In genomic region chr17:77322284-77322533, GRCh38 we compare ENCODE assay signal across 9 cellular contexts.
DNase-seq lines count a peak whose midpoint lies in the region; ATAC-seq and TF ChIP-seq lines count a peak whose summit lies in the region.
"Had no signal": no experiment of that assay in that cellular context is flagged by ENCODE, and none has a peak within 500 bp of the region (broad histone marks: within the 10 kb centered on the region; RNA-seq: fewer than 3 reads in every experiment).

No MANE protein-coding gene starts in this region.

- H3K4me1 ChIP-seq in mesodermal cell (ENCODE audit: control insufficient read depth, insufficient read depth, low read length, poor library complexity, severe bottlenecking) (peaks cover 50% of the 10 kb centered on the region), transverse colon (peaks cover 39 to 87% (median 74%) of the 10 kb centered on the region in 4 donors)

- H3K4me3 ChIP-seq in mesodermal cell (ENCODE audit: extremely low read depth, insufficient read depth, low read length, poor library complexity, severe bottlenecking) (no peak overlapping the region), transverse colon (no peak overlapping the region)

- H3K27me3 ChIP-seq in transverse colon = no peaks in the 10 kb centered on the region

- H3K36me3 ChIP-seq in mesodermal cell (ENCODE audit: control insufficient read depth, insufficient read depth, low read length) (no peaks in the 10 kb centered on the region), transverse colon (no peaks in the 10 kb centered on the region)

- no peaks in the 10 kb centered on the region for H3K36me3 Mint-ChIP-seq in activated naive CD8-positive, alpha-beta T cell treated with anti-CD3 and anti-CD28 coated beads, Interleukin-2, amount 50 U/mL, for 24 hours (ENCODE audit: low read depth)
- H3K36me3 Mint-ChIP-seq in activated naive CD8-positive, alpha-beta T cell treated with anti-CD3 and anti-CD28 coated beads for 36 hours = peaks cover 3% of the 10 kb centered on the region
- H3K36me3 Mint-ChIP-seq in brain = no peaks in the 10 kb centered on the region

- in situ Hi-C loops in transverse colon (cut with MboI; ENCODE audit: low pct_ligation_motif_present in 1 of 4, low pct_unique_long_range_greater_than_20kb in 1 of 4, low sequenced_read_pairs in 3 of 4) = no loop called here

- DNase-seq in activated naive CD8-positive, alpha-beta T cell treated with anti-CD3 and anti-CD28 coated beads, Interleukin-2, amount 50 U/mL, for 24 hours = no peak
- DNase-seq in activated naive CD8-positive, alpha-beta T cell treated with anti-CD3 and anti-CD28 coated beads for 36 hours = no peak
- no peak for DNase-seq in transverse colon
- DNase-seq in OCI-M2 (lab: John Stamatoyannopoulos, UW; ENCODE audit: unreplicated experiment) = no peak
- no peak for DNase-seq in NCI-H69 (lab: John Stamatoyannopoulos, UW)
- no peak for DNase-seq in hepatic stellate cell (ENCODE audit: low spot score)

- no peak for TF ChIP-seq EP300 in transverse colon (IDR thresholded peaks at IDR 0.05; ENCODE audit: low read depth)

- H3K9me3 ChIP-seq in mesodermal cell (ENCODE audit: control insufficient read depth, low read length) (no peaks in the 10 kb centered on the region), transverse colon (no peaks in the 10 kb centered on the region)

- TF ChIP-seq CTCF in brain (conservative IDR thresholded peaks at IDR 0.05) (no peak), transverse colon (IDR thresholded peaks at IDR 0.05) (no peak)

- intact Hi-C loops in transverse colon (cut with DNase I; ENCODE audit: low total_unique reads) = loop anchor here (5.0 kb wide), 1 partner anchor 155 kb away; no protein-coding TSS in a partner anchor

- peak overlapping the region; percentile 58 for H3K4me3 Mint-ChIP-seq in activated naive CD8-positive, alpha-beta T cell treated with anti-CD3 and anti-CD28 coated beads, Interleukin-2, amount 50 U/mL, for 24 hours
- H3K4me3 Mint-ChIP-seq in activated naive CD8-positive, alpha-beta T cell treated with anti-CD3 and anti-CD28 coated beads for 36 hours = no peak overlapping the region
- peak overlapping the region in 1 of 5 experiments; percentile 40 for H3K4me3 Mint-ChIP-seq in brain

- H3K9me3 Mint-ChIP-seq in activated naive CD8-positive, alpha-beta T cell treated with anti-CD3 and anti-CD28 coated beads, Interleukin-2, amount 50 U/mL, for 24 hours = no peaks in the 10 kb centered on the region
- peaks cover 4% of the 10 kb centered on the region for H3K9me3 Mint-ChIP-seq in activated naive CD8-positive, alpha-beta T cell treated with anti-CD3 and anti-CD28 coated beads for 36 hours
- peaks cover 0 to 4% (median 0%) of the 10 kb centered on the region in 5 experiments for H3K9me3 Mint-ChIP-seq in brain

- H3K27ac Mint-ChIP-seq in activated naive CD8-positive, alpha-beta T cell treated with anti-CD3 and anti-CD28 coated beads, Interleukin-2, amount 50 U/mL, for 24 hours = no peak overlapping the region
- H3K27ac Mint-ChIP-seq in activated naive CD8-positive, alpha-beta T cell treated with anti-CD3 and anti-CD28 coated beads for 36 hours = no peak overlapping the region
- peak overlapping the region in 3 of 5 experiments; percentile 94 to 98 (median 97) for H3K27ac Mint-ChIP-seq in brain

- no peaks in the 10 kb centered on the region for H3K27me3 Mint-ChIP-seq in activated naive CD8-positive, alpha-beta T cell treated with anti-CD3 and anti-CD28 coated beads, Interleukin-2, amount 50 U/mL, for 24 hours
- no peaks in the 10 kb centered on the region for H3K27me3 Mint-ChIP-seq in activated naive CD8-positive, alpha-beta T cell treated with anti-CD3 and anti-CD28 coated beads for 36 hours
- H3K27me3 Mint-ChIP-seq in brain = peaks cover 6% of the 10 kb centered on the region

- no peak for TF ChIP-seq POLR2A in transverse colon (IDR thresholded peaks at IDR 0.05)

- H3K27ac ChIP-seq in mesodermal cell (ENCODE audit: low read depth, low read length, severe bottlenecking) = peak overlapping the region; percentile 99
- H3K27ac ChIP-seq in transverse colon = peak overlapping the region; percentile 87 to 91 (median 90)

- H3K4me1 Mint-ChIP-seq in activated naive CD8-positive, alpha-beta T cell treated with anti-CD3 and anti-CD28 coated beads, Interleukin-2, amount 50 U/mL, for 24 hours = peaks cover 65% of the 10 kb centered on the region
- peaks cover 49% of the 10 kb centered on the region for H3K4me1 Mint-ChIP-seq in activated naive CD8-positive, alpha-beta T cell treated with anti-CD3 and anti-CD28 coated beads for 36 hours
- H3K4me1 Mint-ChIP-seq in brain = peaks cover 64% of the 10 kb centered on the region

- no peak for ATAC-seq in activated naive CD8-positive, alpha-beta T cell treated with anti-CD3 and anti-CD28 coated beads, Interleukin-2, amount 50 U/mL, for 24 hours
- ATAC-seq: activated CD4-positive, CD25-positive, alpha-beta regulatory T cell treated with anti-CD3 and anti-CD28 coated beads, Interleukin-2, amount 50 U/mL, for 24 hours had no signal

- 85% methylated on average over 8 of the region's 8 CpGs for WGBS in mesodermal cell (ENCODE audit: insufficient coverage in 2 of 2), 2 experiments
- WGBS in transverse colon (ENCODE audit: low coverage in 1 of 2), 2 donors = 82 to 87% methylated on average over 3 to 8 of the region's 8 CpGs

Comparison
In these comparisons a context has a peak if more than half of its experiments do, and no peak if none do; other contexts are left out.
1. H3K27ac Mint-ChIP-seq: peak in brain (3 of 5); none in activated naive CD8-positive, alpha-beta T cell treated with anti-CD3 and anti-CD28 coated beads, Interleukin-2, amount 50 U/mL, for 24 hours (single experiment) and activated naive CD8-positive, alpha-beta T cell treated with anti-CD3 and anti-CD28 coated beads for 36 hours (single experiment).